31 cellular contexts compared by ENCODE assay signal in the genomic region with DNA sequence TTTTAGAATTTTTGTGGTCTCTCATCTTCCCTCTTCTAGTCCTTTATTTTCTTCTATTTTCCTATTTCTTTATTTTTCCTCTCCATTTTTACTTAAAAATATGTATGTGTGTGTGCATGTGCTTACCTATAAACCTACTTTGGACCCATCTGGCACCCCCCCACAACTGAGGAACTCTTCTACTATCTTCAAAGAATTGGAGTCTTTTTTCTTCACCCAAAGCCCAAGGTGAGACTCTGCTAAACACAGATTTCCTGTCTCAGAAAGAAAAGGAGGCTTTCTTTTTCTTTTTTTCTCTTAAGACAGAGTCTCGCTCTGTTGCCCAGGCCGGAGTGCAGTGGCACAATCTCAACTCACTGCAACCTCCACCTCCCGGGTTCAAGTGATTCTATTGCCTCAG.
"Had no signal": no experiment of that assay in that cellular context is flagged by ENCODE, and none has a peak within 500 bp of the region (broad histone marks: within the 10 kb centered on the region; RNA-seq: fewer than 3 reads in every experiment).

No MANE protein-coding gene starts in this region.

- H3K4me3 Mint-ChIP-seq: activated CD4-positive, alpha-beta memory T cell treated with anti-CD3 and anti-CD28 coated beads, Interleukin-2, amount 10 ng/mL, durations not matched to agents 7 days and 5 days had no signal

- H3K9me3 ChIP-seq: adrenal gland, body of pancreas, Peyer's patch, SJSA1, SK-N-SH had no signal

- H3K27ac ChIP-seq: adrenal gland, body of pancreas, KMS-11, Peyer's patch, SJSA1, WERI-Rb-1 had no signal

- H3K27ac Mint-ChIP-seq: activated CD4-positive, alpha-beta memory T cell treated with anti-CD3 and anti-CD28 coated beads, Interleukin-2, amount 10 ng/mL, durations not matched to agents 7 days and 5 days had no signal

- ATAC-seq: body of pancreas, PC-3 had no signal

- H3K27me3 Mint-ChIP-seq: activated CD4-positive, alpha-beta memory T cell treated with anti-CD3 and anti-CD28 coated beads, Interleukin-2, amount 10 ng/mL, durations not matched to agents 7 days and 5 days had no signal

- H3K4me1 ChIP-seq: body of pancreas, Peyer's patch, SJSA1 had no signal

- H3K4me3 ChIP-seq: adrenal gland, body of pancreas, Peyer's patch, SJSA1 had no signal

- DNase-seq: activated CD4-positive, alpha-beta memory T cell treated with anti-CD3 and anti-CD28 coated beads, Interleukin-2, amount 10 ng/mL, durations not matched to agents 7 days and 5 days; activated CD4-positive, alpha-beta T cell treated with anti-CD3 and anti-CD28 coated beads for 1 hour; activated CD4-positive, alpha-beta T cell treated with anti-CD3 and anti-CD28 coated beads for 48 hours; activated CD4-positive, CD25-positive, alpha-beta regulatory T cell; activated CD8-positive, alpha-beta memory T cell treated with anti-CD3 and anti-CD28 coated beads, Interleukin-2, amount 50 U/mL, for 48 hours; activated effector memory CD4-positive, alpha-beta T cell treated with Interleukin-2 at 50 U/mL for 16 hours; activated naive CD4-positive, alpha-beta T cell; activated naive CD4-positive, alpha-beta T cell treated with anti-CD3 and anti-CD28 coated beads, Interleukin-2, amount 50 U/mL, for 16 hours; activated T-cell treated with anti-CD3 and anti-CD28 coated beads, Interleukin-2, amount 50 U/mL, for 48 hours; adrenal gland; body of pancreas; caudate nucleus; MM.1S; MV-4-11; NCI-H1092; NCI-H1436 treated with DMSO at 0.1 percent for 48 hours; NCI-H1694 treated with DMSO at 0.1 percent for 48 hours; NCI-H2029; NCI-H345; NCI-H524 treated with DMSO at 0.1 percent for 48 hours; NK-92 treated with Interleukin-12 subunit alpha and Interleukin-12 subunit beta, amount 100 ng/mL, for 24 hours; PC-3; Peyer's patch; RPMI8226; SHP77 treated with DMSO at 0.1 percent for 48 hours; SK-N-SH; T-helper 1 cell; T-helper 9 cell; WERI-Rb-1 had no signal

- H3K27me3 ChIP-seq: adrenal gland, body of pancreas, Peyer's patch, SJSA1 had no signal

- H3K36me3 ChIP-seq: adrenal gland, Peyer's patch, SJSA1, WERI-Rb-1 had no signal
